ENCODE assay signal across 1 cellular context in genomic region chr10:125141150-125141859, GRCh38.
TF ChIP-seq lines count a peak whose summit lies in the region.

No MANE protein-coding gene starts in this region.

TF ChIP-seq in IMR-90, 13 proteins besides CTCF, POLR2A, EP300 and RAD21:
- TF ChIP-seq ELK1 (IDR thresholded peaks at IDR 0.05; ENCODE audit: borderline replicate concordance, low read depth, low read length) (no peak), NFE2L2 (IDR thresholded peaks at IDR 0.05; ENCODE audit: low read depth, low read length) (no peak), MAZ (IDR thresholded peaks at IDR 0.05; ENCODE audit: borderline replicate concordance, low read depth, low read length) (no peak), RCOR1 (IDR thresholded peaks at IDR 0.05; ENCODE audit: insufficient replicate concordance, low read length) (no peak), CEBPB (IDR thresholded peaks at IDR 0.05; ENCODE audit: low read depth, low read length) (no peak), SMC3 (IDR thresholded peaks at IDR 0.05; ENCODE audit: low read depth, low read length) (no peak), BHLHE40 (IDR thresholded peaks at IDR 0.05; ENCODE audit: low read depth, low read length) (no peak), FOS (IDR thresholded peaks at IDR 0.05; ENCODE audit: low read depth, low read length) (no peak), RFX5 (IDR thresholded peaks at IDR 0.05; ENCODE audit: low read depth, low read length) (no peak), USF2 (IDR thresholded peaks at IDR 0.05; ENCODE audit: low read depth, low read length) (no peak), MAFK (IDR thresholded peaks at IDR 0.05; ENCODE audit: low read depth, low read length) (no peak), CHD1 (IDR thresholded peaks at IDR 0.05; ENCODE audit: low read depth, low read length) (no peak), MXI1 (IDR thresholded peaks at IDR 0.05; ENCODE audit: borderline replicate concordance, low read depth, low read length) (no peak)
